8 cellular contexts compared by ENCODE assay signal in genomic region chr18:13137041-13137938, GRCh38.
DNase-seq lines count a peak whose midpoint lies in the region; ATAC-seq and TF ChIP-seq lines count a peak whose summit lies in the region.

No MANE protein-coding gene starts in this region.

- H3K9me3 Mint-ChIP-seq in activated B cell treated with CpG ODN at 0.5 μM for 24 hours, result no peaks in the 10 kb centered on the region

- TF ChIP-seq CTCF in activated B cell treated with CpG ODN at 0.5 μM for 24 hours (IDR thresholded peaks at IDR 0.05) (no peak), testis (IDR thresholded peaks at IDR 0.05) (no peak)

- TF ChIP-seq POLR2A in testis (IDR thresholded peaks at IDR 0.05), result no peak

- H3K27ac Mint-ChIP-seq in activated B cell treated with CpG ODN at 0.5 μM for 24 hours, result peak overlapping the region; percentile 97

- peaks cover 8% of the 10 kb centered on the region for H3K4me1 ChIP-seq in testis

- CTCF ChIA-PET in activated B cell treated with CpG ODN at 0.5 μM for 24 hours (lab: Charles Lee), result no interaction called here

- POLR2A ChIA-PET in activated B cell treated with CpG ODN at 0.5 μM for 24 hours (lab: Charles Lee), result interaction anchor here (0.8 to 2.6 kb wide), 12 partner anchors 15 to 760 kb away, joined by 3 to 14 read pairs (median 5); partner anchors contain the start of genes AFG3L2, CEP192, CEP76 and FAM210A

- DNase-seq in NCI-H2171 treated with DMSO at 0.1 percent for 48 hours (lab: John Stamatoyannopoulos, UW), result peak; percentile 25
- no peak for DNase-seq in NCI-H2171 (lab: John Stamatoyannopoulos, UW)
- peak; percentile 60 for DNase-seq in activated B cell treated with CpG ODN at 0.5 μM for 24 hours
- peak; percentile 9 for DNase-seq in effector CD4-positive, alpha-beta T cell
- peak; percentile 6 for DNase-seq in medulla oblongata (ENCODE audit: extremely low spot score)
- DNase-seq in testis, result peak; percentile 34

- H3K4me3 Mint-ChIP-seq in activated B cell treated with CpG ODN at 0.5 μM for 24 hours, result peak overlapping the region; percentile 98

- H3K36me3 ChIP-seq in testis (ENCODE audit: low read depth, missing control alignments), result no peaks in the 10 kb centered on the region

- ATAC-seq in HG03442 (IDR thresholded peaks at IDR 0.05; ENCODE audit: unreplicated experiment), result peak; percentile 38
- ATAC-seq in activated B cell treated with CpG ODN at 0.5 μM for 24 hours (ENCODE audit: low read depth), result peak; percentile 55
- ATAC-seq in HG03280 (IDR thresholded peaks at IDR 0.05; ENCODE audit: unreplicated experiment), result no peak

- H3K4me3 ChIP-seq in testis, result peak overlapping the region; percentile 65 to 67

- peak overlapping the region; percentile 80 to 81 for H3K27ac ChIP-seq in testis

- H3K4me1 Mint-ChIP-seq in activated B cell treated with CpG ODN at 0.5 μM for 24 hours, result peaks cover 23% of the 10 kb centered on the region

- intact Hi-C loops in activated B cell treated with CpG ODN at 0.5 μM for 24 hours (cut with micrococcal nuclease) (loop anchor here (1.0 to 10.0 kb wide), 9 partner anchors 70 to 1286 kb away; partner anchors contain the start of genes CHMP1B, IMPA2 and SEH1L), testis (cut with DNase I; ENCODE audit: low total_unique reads) (no loop called here)

- H3K36me3 Mint-ChIP-seq in activated B cell treated with CpG ODN at 0.5 μM for 24 hours (ENCODE audit: low read depth), result peaks cover 5% of the 10 kb centered on the region

- no peaks in the 10 kb centered on the region for H3K27me3 Mint-ChIP-seq in activated B cell treated with CpG ODN at 0.5 μM for 24 hours

- no peaks in the 10 kb centered on the region for H3K27me3 ChIP-seq in testis

- 9 to 26% methylated on average over 19 to 59 of the region's 69 CpGs for WGBS in testis, 2 donors

- H3K9me3 ChIP-seq in testis, result no peaks in the 10 kb centered on the region
